ENCODE assay signal across 14 cellular contexts in the genomic region with DNA sequence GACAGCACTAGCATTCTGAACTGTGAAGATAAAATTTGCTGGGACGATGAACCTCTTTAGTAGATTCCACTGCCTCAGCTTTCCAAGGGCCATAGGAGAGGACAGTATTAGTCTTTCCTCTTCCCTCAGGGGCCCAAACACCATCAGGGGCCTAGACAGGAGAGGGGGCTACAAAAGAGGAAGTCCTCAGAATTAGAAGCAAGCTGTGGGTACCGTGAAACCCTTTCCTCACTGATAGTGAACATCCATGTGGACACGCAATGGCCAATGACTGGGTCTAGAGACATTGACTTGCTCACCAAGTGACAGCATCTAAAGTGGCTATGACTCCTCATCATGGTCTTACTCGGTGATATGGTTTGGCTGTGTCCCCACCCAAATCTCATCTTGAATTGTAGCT.
DNase-seq lines count a peak whose midpoint lies in the region; ATAC-seq and TF ChIP-seq lines count a peak whose summit lies in the region.
"Had no signal": no experiment of that assay in that cellular context is flagged by ENCODE, and none has a peak within 500 bp of the region (broad histone marks: within the 10 kb centered on the region; RNA-seq: fewer than 3 reads in every experiment).

No MANE protein-coding gene starts in this region.

- no peak overlapping the region for H3K9ac ChIP-seq in BLaER1 treated with 17β-estradiol and CSF1 and Interleukin-3, amounts not matched to agents 10 nM and 100 nM
- no peak overlapping the region for H3K9ac ChIP-seq in OCI-LY3 (ENCODE audit: low read length)

- H2AFZ ChIP-seq in OCI-LY3 (ENCODE audit: low read depth, low read length) = no peak overlapping the region
- H2AFZ ChIP-seq: GM23338 had no signal

- H3K27ac ChIP-seq in BLaER1 treated with 17β-estradiol and CSF1 and Interleukin-3, amounts not matched to agents 10 nM and 100 nM = peak overlapping the region in 9 of 11 experiments; percentile 11 to 68 (median 50); a peak in 16 of 22 replicates
- peak overlapping the region; percentile 90 for H3K27ac ChIP-seq in OCI-LY3 (ENCODE audit: low read length)
- H3K27ac ChIP-seq: HL-60 had no signal

- no peak for ATAC-seq in naive B cell (ENCODE audit: low read depth in 2 of 2)
- no peak for ATAC-seq in SK-N-SH treated with all-trans-retinoic acid at 6 μM for 48 hours
- ATAC-seq: GM23338, K562 had no signal

- H3K4me1 Mint-ChIP-seq in naive B cell = peaks cover 40 to 74% (median 48%) of the 10 kb centered on the region in 3 donors
- H3K4me1 Mint-ChIP-seq: GM23338 had no signal

- peaks cover 1 to 8% (median 5%) of the 10 kb centered on the region in 7 donors for H3K9me3 Mint-ChIP-seq in naive B cell

- no peaks in the 10 kb centered on the region for H3K36me3 ChIP-seq in BLaER1 treated with 17β-estradiol and CSF1 and Interleukin-3, amounts not matched to agents 10 nM and 100 nM
- peaks cover 21% of the 10 kb centered on the region for H3K36me3 ChIP-seq in OCI-LY3 (replicated peaks; ENCODE audit: low read depth, low read length)

- peaks cover 12 to 55% (median 46%) of the 10 kb centered on the region in 11 experiments for H3K9me3 ChIP-seq in BLaER1 treated with 17β-estradiol and CSF1 and Interleukin-3, amounts not matched to agents 10 nM and 100 nM (replicated peaks in 1 of 11)
- peaks cover 27% of the 10 kb centered on the region; the same call in 1 of the 2 replicates for H3K9me3 ChIP-seq in OCI-LY3 (ENCODE audit: insufficient read depth, low read length)
- H3K9me3 ChIP-seq: Caco-2 had no signal

- peak overlapping the region in 6 of 8 donors; percentile 40 to 77 (median 70) for H3K4me3 Mint-ChIP-seq in naive B cell
- H3K4me3 Mint-ChIP-seq: CD8-positive, alpha-beta memory T cell; GM23338 had no signal

- peak overlapping the region in 10 of 11 experiments; percentile 6 to 78 (median 52); a peak in 18 of 22 replicates for H3K4me2 ChIP-seq in BLaER1 treated with 17β-estradiol and CSF1 and Interleukin-3, amounts not matched to agents 10 nM and 100 nM
- peak overlapping the region; percentile 31; the same call in 1 of the 2 replicates for H3K4me2 ChIP-seq in OCI-LY3 (ENCODE audit: low read length)
- H3K4me2 ChIP-seq: GM23338 had no signal

- H3K79me2 ChIP-seq in OCI-LY3 (ENCODE audit: low read length) = no peaks in the 10 kb centered on the region

- peak overlapping the region; percentile 60 to 92 (median 80) for H3K27ac Mint-ChIP-seq in naive B cell
- H3K27ac Mint-ChIP-seq: CD8-positive, alpha-beta memory T cell; GM23338 had no signal

- no peaks in the 10 kb centered on the region for H4K20me1 ChIP-seq in BLaER1 treated with 17β-estradiol and CSF1 and Interleukin-3, amounts not matched to agents 10 nM and 100 nM
- H4K20me1 ChIP-seq in OCI-LY3 (ENCODE audit: insufficient read depth, low read length) = no peaks in the 10 kb centered on the region

- TF ChIP-seq CTCF in OCI-LY3 (IDR thresholded peaks at IDR 0.05; ENCODE audit: low read depth, low read length) = no peak

- DNase-seq in naive B cell (no peak), germinal center (ENCODE audit: low spot score) (no peak)
- no peak for DNase-seq in activated effector memory CD4-positive, alpha-beta T cell treated with Interleukin-2 at 50 U/mL for 16 hours
- DNase-seq in stimulated activated naive CD4-positive, alpha-beta T cell treated with Interleukin-2 at 50 U/mL for 16 hours (lab: John Stamatoyannopoulos, UW) = no peak
- DNase-seq: ACHN; Caco-2; CD8-positive, alpha-beta memory T cell; H7 had no signal

- H3K4me1 ChIP-seq in BLaER1 treated with 17β-estradiol and CSF1 and Interleukin-3, amounts not matched to agents 10 nM and 100 nM = peaks cover 35 to 75% (median 62%) of the 10 kb centered on the region in 10 experiments
- peaks cover 35% of the 10 kb centered on the region for H3K4me1 ChIP-seq in OCI-LY3 (ENCODE audit: low read length)
- H3K4me1 ChIP-seq: Caco-2 had no signal

- H3K4me3 ChIP-seq in BLaER1 treated with 17β-estradiol and CSF1 and Interleukin-3, amounts not matched to agents 10 nM and 100 nM = peak overlapping the region in 2 of 10 experiments; percentile 10 to 34; a peak in 1 of 20 replicates
- no peak overlapping the region for H3K4me3 ChIP-seq in OCI-LY3 (ENCODE audit: low read length)
- H3K4me3 ChIP-seq: GM23338, K562 had no signal

- H3K27me3 ChIP-seq in BLaER1 treated with 17β-estradiol and CSF1 and Interleukin-3, amounts not matched to agents 10 nM and 100 nM = no peaks in the 10 kb centered on the region
- no peaks in the 10 kb centered on the region for H3K27me3 ChIP-seq in OCI-LY3 (ENCODE audit: low read depth, low read length)

- H3K27me3 Mint-ChIP-seq in naive B cell = no peaks in the 10 kb centered on the region

- H3K36me3 Mint-ChIP-seq in naive B cell = peaks cover 0 to 8% of the 10 kb centered on the region in 2 donors

TF ChIP-seq in SK-N-SH treated with all-trans-retinoic acid at 6 μM for 48 hours, 23 proteins besides CTCF, POLR2A, EP300 and RAD21:
- TF ChIP-seq SNAI2 (CRISPR knock-in tag; IDR thresholded peaks at IDR 0.05) (no peak), RARB (CRISPR knock-in tag; IDR thresholded peaks at IDR 0.05) (no peak)
